ENCODE assay signal across 2 cellular contexts in the genomic region with DNA sequence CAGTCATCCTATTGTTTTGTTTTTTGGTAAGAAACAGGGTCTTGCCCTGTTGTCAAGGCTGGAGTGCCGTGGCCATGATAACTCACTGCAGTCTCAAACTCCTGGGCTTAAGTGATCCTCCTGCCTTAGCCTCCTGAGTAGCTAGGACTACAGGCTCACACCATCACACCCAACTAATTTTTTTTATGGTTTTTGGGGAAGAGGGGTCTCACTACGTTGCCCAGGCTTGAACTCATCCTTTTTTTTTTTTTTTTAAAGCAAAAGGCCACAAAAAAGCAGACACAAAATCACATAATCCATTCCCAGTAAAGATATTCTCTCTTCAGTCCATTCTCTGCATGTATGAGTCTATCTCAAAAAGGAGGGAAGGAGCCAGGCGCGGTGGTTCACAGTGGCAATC.
TF ChIP-seq lines count a peak whose summit lies in the region.

No MANE protein-coding gene starts in this region.

TF ChIP-seq in GM23338, 12 proteins besides CTCF, POLR2A, EP300 and RAD21:
- TF ChIP-seq EZH2 (IDR thresholded peaks at IDR 0.05; ENCODE audit: low read depth, unreplicated experiment) (no peak), STAT1 (IDR thresholded peaks at IDR 0.05; ENCODE audit: unreplicated experiment) (no peak), POLR2AphosphoS5 (IDR thresholded peaks at IDR 0.05; ENCODE audit: low read depth) (no peak), NANOG (IDR thresholded peaks at IDR 0.05; ENCODE audit: borderline replicate concordance) (no peak), CREB1 (CRISPR knock-in tag; IDR thresholded peaks at IDR 0.05; ENCODE audit: low read depth) (no peak), EZH2phosphoT487 (IDR thresholded peaks at IDR 0.05; ENCODE audit: unreplicated experiment) (no peak), ZNF331 (CRISPR knock-in tag; IDR thresholded peaks at IDR 0.05; ENCODE audit: low read depth) (no peak)
- TF ChIP-seq, protein P1, sequence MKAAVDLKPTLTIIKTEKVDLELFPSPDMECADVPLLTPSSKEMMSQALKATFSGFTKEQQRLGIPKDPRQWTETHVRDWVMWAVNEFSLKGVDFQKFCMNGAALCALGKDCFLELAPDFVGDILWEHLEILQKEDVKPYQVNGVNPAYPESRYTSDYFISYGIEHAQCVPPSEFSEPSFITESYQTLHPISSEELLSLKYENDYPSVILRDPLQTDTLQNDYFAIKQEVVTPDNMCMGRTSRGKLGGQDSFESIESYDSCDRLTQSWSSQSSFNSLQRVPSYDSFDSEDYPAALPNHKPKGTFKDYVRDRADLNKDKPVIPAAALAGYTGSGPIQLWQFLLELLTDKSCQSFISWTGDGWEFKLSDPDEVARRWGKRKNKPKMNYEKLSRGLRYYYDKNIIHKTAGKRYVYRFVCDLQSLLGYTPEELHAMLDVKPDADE (IDR thresholded peaks at IDR 0.05) = no peak
- TF ChIP-seq, protein P2, sequence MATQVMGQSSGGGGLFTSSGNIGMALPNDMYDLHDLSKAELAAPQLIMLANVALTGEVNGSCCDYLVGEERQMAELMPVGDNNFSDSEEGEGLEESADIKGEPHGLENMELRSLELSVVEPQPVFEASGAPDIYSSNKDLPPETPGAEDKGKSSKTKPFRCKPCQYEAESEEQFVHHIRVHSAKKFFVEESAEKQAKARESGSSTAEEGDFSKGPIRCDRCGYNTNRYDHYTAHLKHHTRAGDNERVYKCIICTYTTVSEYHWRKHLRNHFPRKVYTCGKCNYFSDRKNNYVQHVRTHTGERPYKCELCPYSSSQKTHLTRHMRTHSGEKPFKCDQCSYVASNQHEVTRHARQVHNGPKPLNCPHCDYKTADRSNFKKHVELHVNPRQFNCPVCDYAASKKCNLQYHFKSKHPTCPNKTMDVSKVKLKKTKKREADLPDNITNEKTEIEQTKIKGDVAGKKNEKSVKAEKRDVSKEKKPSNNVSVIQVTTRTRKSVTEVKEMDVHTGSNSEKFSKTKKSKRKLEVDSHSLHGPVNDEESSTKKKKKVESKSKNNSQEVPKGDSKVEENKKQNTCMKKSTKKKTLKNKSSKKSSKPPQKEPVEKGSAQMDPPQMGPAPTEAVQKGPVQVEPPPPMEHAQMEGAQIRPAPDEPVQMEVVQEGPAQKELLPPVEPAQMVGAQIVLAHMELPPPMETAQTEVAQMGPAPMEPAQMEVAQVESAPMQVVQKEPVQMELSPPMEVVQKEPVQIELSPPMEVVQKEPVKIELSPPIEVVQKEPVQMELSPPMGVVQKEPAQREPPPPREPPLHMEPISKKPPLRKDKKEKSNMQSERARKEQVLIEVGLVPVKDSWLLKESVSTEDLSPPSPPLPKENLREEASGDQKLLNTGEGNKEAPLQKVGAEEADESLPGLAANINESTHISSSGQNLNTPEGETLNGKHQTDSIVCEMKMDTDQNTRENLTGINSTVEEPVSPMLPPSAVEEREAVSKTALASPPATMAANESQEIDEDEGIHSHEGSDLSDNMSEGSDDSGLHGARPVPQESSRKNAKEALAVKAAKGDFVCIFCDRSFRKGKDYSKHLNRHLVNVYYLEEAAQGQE (IDR thresholded peaks at IDR 0.05; ENCODE audit: unreplicated experiment) = no peak

TF ChIP-seq in GM12878, 131 proteins besides CTCF, POLR2A, EP300 and RAD21:
- no peak for TF ChIP-seq ZNF622 (IDR thresholded peaks at IDR 0.05)
- no peak for TF ChIP-seq IKZF1 (conservative IDR thresholded peaks at IDR 0.05)
- TF ChIP-seq HDGF (IDR thresholded peaks at IDR 0.05) = no peak
- no peak for TF ChIP-seq LARP7 (IDR thresholded peaks at IDR 0.05)
- TF ChIP-seq GABPA (IDR thresholded peaks at IDR 0.05; ENCODE audit: low read depth) = no peak
